8 cellular contexts compared by ENCODE assay signal in genomic region chr14:102509744-102510615, GRCh38. TPM values are rescaled to one million over a fixed set of nuclear protein-coding genes. Genes with fewer than 3 reads are reported as not detected.
DNase-seq lines count a peak whose midpoint lies in the region; ATAC-seq, FAIRE-seq and TF ChIP-seq lines count a peak whose summit lies in the region.

ANKRD9 (minus strand) TSS chr14:102509776; CDS start chr14:102507889, 1,887 bp downstream.

- POLR2A ChIA-PET in activated B cell treated with CpG ODN at 0.5 μM for 24 hours (lab: Charles Lee), result interaction anchor here (0.7 to 1.1 kb wide), 4 partner anchors 20 to 824 kb away, joined by 3 to 5 read pairs (median 4); partner anchors contain the start of genes CINP, EIF5 and TECPR2

- peak within 1 kb of the TSS; percentile 82 for H3K4me3 Mint-ChIP-seq in activated B cell treated with CpG ODN at 0.5 μM for 24 hours

- ATAC-seq in HG03066 (IDR thresholded peaks at IDR 0.05; ENCODE audit: low read depth, unreplicated experiment) (peak; percentile 74), activated B cell treated with CpG ODN at 0.5 μM for 24 hours (ENCODE audit: low read depth) (peak; percentile 82)

- H3K27ac ChIP-seq in skin epidermis, result peak within 1 kb of the TSS; percentile 64 to 93 (median 83)

- TF ChIP-seq CTCF in activated B cell treated with CpG ODN at 0.5 μM for 24 hours (IDR thresholded peaks at IDR 0.05) (no peak), bronchial epithelial cell (IDR thresholded peaks at IDR 0.05; ENCODE audit: insufficient read depth, low read length, severe bottlenecking) (no peak)

- no peaks in the 10 kb centered on the region for H3K27me3 ChIP-seq in bronchial epithelial cell (ENCODE audit: control insufficient read depth, insufficient read depth, low read length)

- CTCF ChIA-PET in activated B cell treated with CpG ODN at 0.5 μM for 24 hours (lab: Charles Lee), result no interaction called here

- no peak for FAIRE-seq in bronchial epithelial cell (lab: Jason Lieb, UNC)

- H3K4me3 ChIP-seq in bronchial epithelial cell (ENCODE audit: low read depth, low read length) (peak within 1 kb of the TSS; percentile 60), skin epidermis (peak within 1 kb of the TSS; percentile 46 to 64 (median 53))

- H3K27me3 Mint-ChIP-seq in activated B cell treated with CpG ODN at 0.5 μM for 24 hours, result peaks cover 3% of the 10 kb centered on the region

- H3K36me3 ChIP-seq in bronchial epithelial cell (ENCODE audit: control insufficient read depth, insufficient read depth, low read length), result peaks cover 4% of the 10 kb centered on the region

- H3K27ac Mint-ChIP-seq in activated B cell treated with CpG ODN at 0.5 μM for 24 hours, result no peak within 1 kb of the TSS

- peaks cover 11% of the 10 kb centered on the region for H3K4me1 Mint-ChIP-seq in activated B cell treated with CpG ODN at 0.5 μM for 24 hours

- H3K36me3 Mint-ChIP-seq in activated B cell treated with CpG ODN at 0.5 μM for 24 hours (ENCODE audit: low read depth), result no peaks in the 10 kb centered on the region

- DNase-seq in NCI-H2029 (lab: John Stamatoyannopoulos, UW) (peak; percentile 58), NCI-H2029 treated with DMSO at 0.1 percent for 48 hours (lab: John Stamatoyannopoulos, UW) (no peak), NCI-H2196 treated with DMSO at 0.1 percent for 48 hours (lab: John Stamatoyannopoulos, UW; ENCODE audit: unreplicated experiment) (peak; percentile 55), activated B cell treated with CpG ODN at 0.5 μM for 24 hours (peak; percentile 81), bronchial epithelial cell (ENCODE audit: low read depth) (peak; percentile 72), iPS-NIHi7 (ENCODE audit: extremely low spot score) (peak; percentile 98)

- intact Hi-C loops in activated B cell treated with CpG ODN at 0.5 μM for 24 hours (cut with micrococcal nuclease), result loop anchor here (1.0 to 10.0 kb wide), 4 partner anchors 14 to 425 kb away; partner anchors contain the start of genes CINP, HSP90AA1 and TECPR2

- H3K9me3 Mint-ChIP-seq in activated B cell treated with CpG ODN at 0.5 μM for 24 hours, result no peaks in the 10 kb centered on the region

RNA-seq across cellular contexts. Expression of gene ANKRD9, which starts in this region (rescaled TPM):
- total RNA-seq in activated B cell treated with CpG ODN at 0.5 μM for 24 hours, result 1.4 and 1.8 TPM in 2 replicates
- 34.8 and 36.1 TPM in 2 replicates for total RNA-seq in bronchial epithelial cell

Comparison
In these comparisons a context has a peak if more than half of its experiments do, and no peak if none do; other contexts are left out.
1. RNA of gene ANKRD9 (total RNA-seq): 34.8 to 36.1 TPM in bronchial epithelial cell; 1.4 to 1.8 TPM in activated B cell treated with CpG ODN at 0.5 μM for 24 hours; every median in the first group is over 10 times any median in the second.